In genomic region chr5:145681686-145682085, GRCh38 we compare ENCODE assay signal across 1 cellular context.
TF ChIP-seq lines count a peak whose summit lies in the region.

No MANE protein-coding gene starts in this region.

TF ChIP-seq in HepG2, 621 proteins besides CTCF, POLR2A, EP300 and RAD21 (continued from another document and continues in another):
- TF ChIP-seq ZNF790 (CRISPR knock-in tag; IDR thresholded peaks at IDR 0.05; ENCODE audit: borderline replicate concordance) (no peak), IRF9 (CRISPR knock-in tag; IDR thresholded peaks at IDR 0.05; ENCODE audit: borderline replicate concordance) (no peak), NRL (CRISPR knock-in tag; IDR thresholded peaks at IDR 0.05; ENCODE audit: borderline replicate concordance) (no peak), USF2 (IDR thresholded peaks at IDR 0.05; ENCODE audit: low read depth, low read length) (no peak), USF2 (CRISPR knock-in tag; IDR thresholded peaks at IDR 0.05; ENCODE audit: borderline replicate concordance) (no peak), HES4 (CRISPR knock-in tag; IDR thresholded peaks at IDR 0.05; ENCODE audit: borderline replicate concordance) (no peak), ZSCAN25 (CRISPR knock-in tag; IDR thresholded peaks at IDR 0.05) (no peak), RAD51 (IDR thresholded peaks at IDR 0.05; ENCODE audit: borderline replicate concordance) (no peak), RFXANK (CRISPR knock-in tag; IDR thresholded peaks at IDR 0.05) (no peak), ZNF703 (CRISPR knock-in tag; IDR thresholded peaks at IDR 0.05; ENCODE audit: borderline replicate concordance) (no peak), ZNF20 (CRISPR knock-in tag; IDR thresholded peaks at IDR 0.05) (no peak), ZNF883 (CRISPR knock-in tag; IDR thresholded peaks at IDR 0.05; ENCODE audit: not compliant biosample characterization) (no peak), SALL1 (CRISPR knock-in tag; IDR thresholded peaks at IDR 0.05) (peak; percentile 68; the same call in 1 of the 2 replicates), ZNF281 (CRISPR knock-in tag; IDR thresholded peaks at IDR 0.05; ENCODE audit: borderline replicate concordance) (no peak), SKIL (CRISPR knock-in tag; IDR thresholded peaks at IDR 0.05; ENCODE audit: borderline replicate concordance) (no peak), SIN3A (IDR thresholded peaks at IDR 0.05; ENCODE audit: borderline replicate concordance, low read depth, low read length) (no peak), NAIF1 (CRISPR knock-in tag; IDR thresholded peaks at IDR 0.05; ENCODE audit: borderline replicate concordance) (no peak), GATA4 (IDR thresholded peaks at IDR 0.05; ENCODE audit: borderline replicate concordance, low read depth) (no peak), FOXM1 (CRISPR knock-in tag; IDR thresholded peaks at IDR 0.05) (no peak), ZNF446 (CRISPR knock-in tag; IDR thresholded peaks at IDR 0.05) (no peak), TBX2 (CRISPR knock-in tag; IDR thresholded peaks at IDR 0.05; ENCODE audit: borderline replicate concordance) (0 out of 2 replicates have a peak, but pooled peaks have one; percentile 33), CENPT (CRISPR knock-in tag; IDR thresholded peaks at IDR 0.05; ENCODE audit: low read depth) (no peak), ZNF552 (CRISPR knock-in tag; IDR thresholded peaks at IDR 0.05; ENCODE audit: borderline replicate concordance) (no peak), ZNF30 (CRISPR knock-in tag; IDR thresholded peaks at IDR 0.05) (no peak), ZFY (CRISPR knock-in tag; IDR thresholded peaks at IDR 0.05) (no peak), ZNF354B (CRISPR knock-in tag; IDR thresholded peaks at IDR 0.05) (no peak), ZNF558 (CRISPR knock-in tag; IDR thresholded peaks at IDR 0.05; ENCODE audit: borderline replicate concordance) (no peak), MAFF (IDR thresholded peaks at IDR 0.05; ENCODE audit: low read depth, low read length) (0 out of 2 replicates have a peak, but pooled peaks have one; percentile 27), CREB3 (CRISPR knock-in tag; IDR thresholded peaks at IDR 0.05) (no peak), ZNF780A (CRISPR knock-in tag; IDR thresholded peaks at IDR 0.05) (no peak), ZNF276 (CRISPR knock-in tag; IDR thresholded peaks at IDR 0.05; ENCODE audit: low read depth) (no peak), BHLHE40 (IDR thresholded peaks at IDR 0.05; ENCODE audit: low read length) (0 out of 2 replicates have a peak, but pooled peaks have one; percentile 11), ZNF839 (CRISPR knock-in tag; IDR thresholded peaks at IDR 0.05; ENCODE audit: borderline replicate concordance) (no peak), RFXAP (CRISPR knock-in tag; IDR thresholded peaks at IDR 0.05; ENCODE audit: borderline replicate concordance) (no peak), HHEX (CRISPR knock-in tag; IDR thresholded peaks at IDR 0.05) (no peak), NR2F1 (CRISPR knock-in tag; IDR thresholded peaks at IDR 0.05) (no peak), HDAC1 (CRISPR knock-in tag; IDR thresholded peaks at IDR 0.05) (peak; percentile 57), MBNL3 (CRISPR knock-in tag; conservative IDR thresholded peaks at IDR 0.05) (no peak), FOXK1 (CRISPR knock-in tag; IDR thresholded peaks at IDR 0.05; ENCODE audit: borderline replicate concordance, low read depth) (peak; percentile 86; the same call in 1 of the 2 replicates), RNF219 (CRISPR knock-in tag; IDR thresholded peaks at IDR 0.05) (no peak), TARDBP (CRISPR knock-in tag; IDR thresholded peaks at IDR 0.05) (0 out of 2 replicates have a peak, but pooled peaks have one; percentile 49), POGK (CRISPR knock-in tag; conservative IDR thresholded peaks at IDR 0.05) (no peak), HCFC1 (IDR thresholded peaks at IDR 0.05; ENCODE audit: low read depth, low read length) (no peak), MLXIP (CRISPR knock-in tag; IDR thresholded peaks at IDR 0.05; ENCODE audit: borderline replicate concordance) (no peak), ZNF704 (CRISPR knock-in tag; IDR thresholded peaks at IDR 0.05; ENCODE audit: borderline replicate concordance) (no peak), ZKSCAN5 (CRISPR knock-in tag; IDR thresholded peaks at IDR 0.05) (no peak), RBM39 (IDR thresholded peaks at IDR 0.05; ENCODE audit: low read depth, low read length, poor library complexity, severe bottlenecking) (no peak)
